ENCODE assay signal across 9 cellular contexts in genomic region chr2:184646177-184646576, GRCh38. TPM values are rescaled to one million over a fixed set of nuclear protein-coding genes. Genes with fewer than 3 reads are reported as not detected.
A peak's percentile ranks its signal among the peaks of the same experiment; 100 is the strongest.
DNase-seq lines count a peak whose midpoint lies in the region; ATAC-seq and TF ChIP-seq lines count a peak whose summit lies in the region.
"Had no signal": no experiment of that assay in that cellular context is flagged by ENCODE, and none has a peak within 500 bp of the region (broad histone marks: within the 10 kb centered on the region; RNA-seq: fewer than 3 reads in every experiment).

No MANE protein-coding gene starts in this region.

- H3K9me3 ChIP-seq in upper lobe of right lung: no peaks in the 10 kb centered on the region
- no peaks in the 10 kb centered on the region for H3K9me3 ChIP-seq in smooth muscle cell (replicated peaks; ENCODE audit: low read depth)
- no peaks in the 10 kb centered on the region for H3K9me3 ChIP-seq in BE2C

- DNase-seq in dedifferentiated amniotic fluid mesenchymal stem cell (ENCODE audit: extremely low spot score) (peak; percentile 61), upper lobe of right lung (no peak), smooth muscle cell (lab: John Stamatoyannopoulos, UW; ENCODE audit: unreplicated experiment) (no peak), BE2C (no peak), NCI-H524 (lab: John Stamatoyannopoulos, UW) (no peak)

- H3K4me1 ChIP-seq in upper lobe of right lung: no peaks in the 10 kb centered on the region
- no peaks in the 10 kb centered on the region for H3K4me1 ChIP-seq in smooth muscle cell (ENCODE audit: low read depth)
- no peaks in the 10 kb centered on the region for H3K4me1 ChIP-seq in BE2C

- H3K4me2 ChIP-seq in smooth muscle cell: no peak overlapping the region

- no peak overlapping the region for H2AFZ ChIP-seq in smooth muscle cell (ENCODE audit: low read depth)

- H3K27ac ChIP-seq in upper lobe of right lung (no peak overlapping the region), smooth muscle cell (ENCODE audit: low read depth) (no peak overlapping the region)

- H3K79me2 ChIP-seq in smooth muscle cell (ENCODE audit: low read depth): no peaks in the 10 kb centered on the region

- no peak overlapping the region for H3K4me3 ChIP-seq in upper lobe of right lung
- no peak overlapping the region for H3K4me3 ChIP-seq in smooth muscle cell
- H3K4me3 ChIP-seq in BE2C (ENCODE audit: low read depth, low read length): no peak overlapping the region
- H3K4me3 ChIP-seq: K562 had no signal

- intact Hi-C loops in upper lobe of right lung (cut with DNase I): no loop called here

- no peak for TF ChIP-seq CTCF in upper lobe of right lung (IDR thresholded peaks at IDR 0.05)
- no peak for TF ChIP-seq CTCF in smooth muscle cell (IDR thresholded peaks at IDR 0.05; ENCODE audit: borderline replicate concordance, insufficient read depth, poor library complexity, severe bottlenecking)
- no peak for TF ChIP-seq CTCF in BE2C (IDR thresholded peaks at IDR 0.05; ENCODE audit: low read depth, low read length)

- no peaks in the 10 kb centered on the region for H3F3A ChIP-seq in smooth muscle cell (ENCODE audit: low read depth)

- no peaks in the 10 kb centered on the region for H3K36me3 ChIP-seq in upper lobe of right lung
- H3K36me3 ChIP-seq in smooth muscle cell (ENCODE audit: low read depth): no peaks in the 10 kb centered on the region
- H3K36me3 ChIP-seq in BE2C: no peaks in the 10 kb centered on the region

- 88% methylated on average over 2 of the region's 2 CpGs for WGBS in smooth muscle cell (ENCODE audit: low lambda C conversion rate)

- H3K27me3 ChIP-seq in upper lobe of right lung: no peaks in the 10 kb centered on the region
- H3K27me3 ChIP-seq in smooth muscle cell (ENCODE audit: low read depth): no peaks in the 10 kb centered on the region
- H3K27me3 ChIP-seq in BE2C: no peaks in the 10 kb centered on the region

- ATAC-seq in GM19467 (IDR thresholded peaks at IDR 0.05; ENCODE audit: unreplicated experiment): peak; percentile 93
- ATAC-seq in HG03575 (IDR thresholded peaks at IDR 0.05; ENCODE audit: extremely low read depth, insufficient number of reproducible peaks, low FRiP score, unreplicated experiment): peak; percentile 51
- peak; percentile 82 for ATAC-seq in upper lobe of right lung
- ATAC-seq: K562 had no signal

- H3K9ac ChIP-seq in smooth muscle cell (ENCODE audit: low read depth): no peak overlapping the region

- no peaks in the 10 kb centered on the region for H4K20me1 ChIP-seq in smooth muscle cell (ENCODE audit: low read depth)

RNA-seq across cellular contexts. Expression of gene ZNF804A, which starts 47.8 kb away (rescaled TPM):
- 0.78 TPM for total RNA-seq in upper lobe of right lung
- 1.3 and 2.9 TPM in 2 replicates for total RNA-seq in smooth muscle cell
- polyA plus RNA-seq in smooth muscle cell: 0.64 and 1.0 TPM in 2 replicates
- polyA plus RNA-seq in BE2C (2012; ENCODE audit: insufficient read depth, insufficient read length, low read depth): 16.7 TPM
- total RNA-seq: SK-MEL-5 had no signal
